Comparison of ENCODE assay signal across 1 cellular context in genomic region chr15:41827880-41828746, GRCh38.
TF ChIP-seq lines count a peak whose summit lies in the region.

Gene JMJD7 (plus strand): TSS chr15:41828092. CDS start chr15:41828125, 33 bp downstream.

TF ChIP-seq in HepG2, 621 proteins besides CTCF, POLR2A, EP300 and RAD21 (continued from another document and continues in another):
- no peak for TF ChIP-seq FOXO4 (CRISPR knock-in tag; conservative IDR thresholded peaks at IDR 0.05)
- TF ChIP-seq ZNF558 (CRISPR knock-in tag; IDR thresholded peaks at IDR 0.05; ENCODE audit: borderline replicate concordance) = no peak
- no peak for TF ChIP-seq HIC2 (CRISPR knock-in tag; IDR thresholded peaks at IDR 0.05; ENCODE audit: low read depth)
- TF ChIP-seq ZNF766 (CRISPR knock-in tag; IDR thresholded peaks at IDR 0.05; ENCODE audit: borderline replicate concordance) = no peak
- TF ChIP-seq ZNF780A (CRISPR knock-in tag; IDR thresholded peaks at IDR 0.05) = no peak
- 0 out of 2 replicates have a peak, but pooled peaks have one; percentile 36 for TF ChIP-seq ZNF776 (CRISPR knock-in tag; IDR thresholded peaks at IDR 0.05)
- TF ChIP-seq, protein P1, sequence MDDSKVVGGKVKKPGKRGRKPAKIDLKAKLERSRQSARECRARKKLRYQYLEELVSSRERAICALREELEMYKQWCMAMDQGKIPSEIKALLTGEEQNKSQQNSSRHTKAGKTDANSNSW (CRISPR knock-in tag; IDR thresholded peaks at IDR 0.05; ENCODE audit: borderline replicate concordance) = no peak
- no peak for TF ChIP-seq ZNF577 (CRISPR knock-in tag; IDR thresholded peaks at IDR 0.05; ENCODE audit: borderline replicate concordance, low read depth)
- no peak for TF ChIP-seq ZNF337 (CRISPR knock-in tag; IDR thresholded peaks at IDR 0.05; ENCODE audit: borderline replicate concordance, low read depth)
- TF ChIP-seq BRCA1 (CRISPR knock-in tag; IDR thresholded peaks at IDR 0.05) = no peak
- no peak for TF ChIP-seq CBFB (CRISPR knock-in tag; IDR thresholded peaks at IDR 0.05)
- TF ChIP-seq, protein P2, sequence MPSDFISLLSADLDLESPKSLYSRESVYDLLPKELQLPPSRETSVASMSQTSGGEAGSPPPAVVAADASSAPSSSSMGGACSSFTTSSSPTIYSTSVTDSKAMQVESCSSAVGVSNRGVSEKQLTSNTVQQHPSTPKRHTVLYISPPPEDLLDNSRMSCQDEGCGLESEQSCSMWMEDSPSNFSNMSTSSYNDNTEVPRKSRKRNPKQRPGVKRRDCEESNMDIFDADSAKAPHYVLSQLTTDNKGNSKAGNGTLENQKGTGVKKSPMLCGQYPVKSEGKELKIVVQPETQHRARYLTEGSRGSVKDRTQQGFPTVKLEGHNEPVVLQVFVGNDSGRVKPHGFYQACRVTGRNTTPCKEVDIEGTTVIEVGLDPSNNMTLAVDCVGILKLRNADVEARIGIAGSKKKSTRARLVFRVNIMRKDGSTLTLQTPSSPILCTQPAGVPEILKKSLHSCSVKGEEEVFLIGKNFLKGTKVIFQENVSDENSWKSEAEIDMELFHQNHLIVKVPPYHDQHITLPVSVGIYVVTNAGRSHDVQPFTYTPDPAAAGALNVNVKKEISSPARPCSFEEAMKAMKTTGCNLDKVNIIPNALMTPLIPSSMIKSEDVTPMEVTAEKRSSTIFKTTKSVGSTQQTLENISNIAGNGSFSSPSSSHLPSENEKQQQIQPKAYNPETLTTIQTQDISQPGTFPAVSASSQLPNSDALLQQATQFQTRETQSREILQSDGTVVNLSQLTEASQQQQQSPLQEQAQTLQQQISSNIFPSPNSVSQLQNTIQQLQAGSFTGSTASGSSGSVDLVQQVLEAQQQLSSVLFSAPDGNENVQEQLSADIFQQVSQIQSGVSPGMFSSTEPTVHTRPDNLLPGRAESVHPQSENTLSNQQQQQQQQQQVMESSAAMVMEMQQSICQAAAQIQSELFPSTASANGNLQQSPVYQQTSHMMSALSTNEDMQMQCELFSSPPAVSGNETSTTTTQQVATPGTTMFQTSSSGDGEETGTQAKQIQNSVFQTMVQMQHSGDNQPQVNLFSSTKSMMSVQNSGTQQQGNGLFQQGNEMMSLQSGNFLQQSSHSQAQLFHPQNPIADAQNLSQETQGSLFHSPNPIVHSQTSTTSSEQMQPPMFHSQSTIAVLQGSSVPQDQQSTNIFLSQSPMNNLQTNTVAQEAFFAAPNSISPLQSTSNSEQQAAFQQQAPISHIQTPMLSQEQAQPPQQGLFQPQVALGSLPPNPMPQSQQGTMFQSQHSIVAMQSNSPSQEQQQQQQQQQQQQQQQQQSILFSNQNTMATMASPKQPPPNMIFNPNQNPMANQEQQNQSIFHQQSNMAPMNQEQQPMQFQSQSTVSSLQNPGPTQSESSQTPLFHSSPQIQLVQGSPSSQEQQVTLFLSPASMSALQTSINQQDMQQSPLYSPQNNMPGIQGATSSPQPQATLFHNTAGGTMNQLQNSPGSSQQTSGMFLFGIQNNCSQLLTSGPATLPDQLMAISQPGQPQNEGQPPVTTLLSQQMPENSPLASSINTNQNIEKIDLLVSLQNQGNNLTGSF (CRISPR knock-in tag; IDR thresholded peaks at IDR 0.05) = no peak
- TF ChIP-seq ZNF543 (CRISPR knock-in tag; IDR thresholded peaks at IDR 0.05) = no peak
- TF ChIP-seq MLLT10 (CRISPR knock-in tag; IDR thresholded peaks at IDR 0.05) = no peak
- no peak; the same call in none of the 2 replicates for TF ChIP-seq FOSL2 (CRISPR knock-in tag; IDR thresholded peaks at IDR 0.05)
- TF ChIP-seq, protein P3, sequence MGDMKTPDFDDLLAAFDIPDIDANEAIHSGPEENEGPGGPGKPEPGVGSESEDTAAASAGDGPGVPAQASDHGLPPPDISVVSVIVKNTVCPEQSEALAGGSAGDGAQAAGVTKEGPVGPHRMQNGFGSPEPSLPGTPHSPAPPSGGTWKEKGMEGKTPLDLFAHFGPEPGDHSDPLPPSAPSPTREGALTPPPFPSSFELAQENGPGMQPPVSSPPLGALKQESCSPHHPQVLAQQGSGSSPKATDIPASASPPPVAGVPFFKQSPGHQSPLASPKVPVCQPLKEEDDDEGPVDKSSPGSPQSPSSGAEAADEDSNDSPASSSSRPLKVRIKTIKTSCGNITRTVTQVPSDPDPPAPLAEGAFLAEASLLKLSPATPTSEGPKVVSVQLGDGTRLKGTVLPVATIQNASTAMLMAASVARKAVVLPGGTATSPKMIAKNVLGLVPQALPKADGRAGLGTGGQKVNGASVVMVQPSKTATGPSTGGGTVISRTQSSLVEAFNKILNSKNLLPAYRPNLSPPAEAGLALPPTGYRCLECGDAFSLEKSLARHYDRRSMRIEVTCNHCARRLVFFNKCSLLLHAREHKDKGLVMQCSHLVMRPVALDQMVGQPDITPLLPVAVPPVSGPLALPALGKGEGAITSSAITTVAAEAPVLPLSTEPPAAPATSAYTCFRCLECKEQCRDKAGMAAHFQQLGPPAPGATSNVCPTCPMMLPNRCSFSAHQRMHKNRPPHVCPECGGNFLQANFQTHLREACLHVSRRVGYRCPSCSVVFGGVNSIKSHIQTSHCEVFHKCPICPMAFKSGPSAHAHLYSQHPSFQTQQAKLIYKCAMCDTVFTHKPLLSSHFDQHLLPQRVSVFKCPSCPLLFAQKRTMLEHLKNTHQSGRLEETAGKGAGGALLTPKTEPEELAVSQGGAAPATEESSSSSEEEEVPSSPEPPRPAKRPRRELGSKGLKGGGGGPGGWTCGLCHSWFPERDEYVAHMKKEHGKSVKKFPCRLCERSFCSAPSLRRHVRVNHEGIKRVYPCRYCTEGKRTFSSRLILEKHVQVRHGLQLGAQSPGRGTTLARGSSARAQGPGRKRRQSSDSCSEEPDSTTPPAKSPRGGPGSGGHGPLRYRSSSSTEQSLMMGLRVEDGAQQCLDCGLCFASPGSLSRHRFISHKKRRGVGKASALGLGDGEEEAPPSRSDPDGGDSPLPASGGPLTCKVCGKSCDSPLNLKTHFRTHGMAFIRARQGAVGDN (CRISPR knock-in tag; IDR thresholded peaks at IDR 0.05) = peak; percentile 82
- TF ChIP-seq ZNF460 (CRISPR knock-in tag; IDR thresholded peaks at IDR 0.05; ENCODE audit: borderline replicate concordance) = no peak
- TF ChIP-seq ZNF367 (CRISPR knock-in tag; IDR thresholded peaks at IDR 0.05; ENCODE audit: borderline replicate concordance) = no peak
- no peak for TF ChIP-seq ZNF10 (CRISPR knock-in tag; IDR thresholded peaks at IDR 0.05; ENCODE audit: borderline replicate concordance, low read depth)
- TF ChIP-seq ZMYM2 (CRISPR knock-in tag; IDR thresholded peaks at IDR 0.05) = no peak
- peak; percentile 52; the same call in 1 of the 2 replicates for TF ChIP-seq THAP11 (CRISPR knock-in tag; IDR thresholded peaks at IDR 0.05)
- no peak for TF ChIP-seq ZNF354B (CRISPR knock-in tag; IDR thresholded peaks at IDR 0.05)
- peak; percentile 60; the same call in 1 of the 2 replicates for TF ChIP-seq HOXA3 (CRISPR knock-in tag; IDR thresholded peaks at IDR 0.05)
- no peak for TF ChIP-seq FOSL1 (CRISPR knock-in tag; IDR thresholded peaks at IDR 0.05; ENCODE audit: borderline replicate concordance)
- TF ChIP-seq NCOA2 (CRISPR knock-in tag; IDR thresholded peaks at IDR 0.05) = no peak
- TF ChIP-seq ONECUT2 (CRISPR knock-in tag; IDR thresholded peaks at IDR 0.05) = no peak
- TF ChIP-seq ESRRA (CRISPR knock-in tag; IDR thresholded peaks at IDR 0.05; ENCODE audit: low read depth) = no peak
- no peak for TF ChIP-seq SETDB1 (CRISPR knock-in tag; IDR thresholded peaks at IDR 0.05; ENCODE audit: borderline replicate concordance)
- no peak for TF ChIP-seq ZBTB1 (CRISPR knock-in tag; IDR thresholded peaks at IDR 0.05; ENCODE audit: borderline replicate concordance)
- TF ChIP-seq TOE1 (CRISPR knock-in tag; IDR thresholded peaks at IDR 0.05) = no peak
- peak; percentile 44; the same call in 1 of the 2 replicates for TF ChIP-seq ZNF777 (CRISPR knock-in tag; IDR thresholded peaks at IDR 0.05)
- TF ChIP-seq RBM22 (optimal IDR thresholded peaks at IDR 0.05; ENCODE audit: low read length) = no peak
- no peak for TF ChIP-seq STAT6 (CRISPR knock-in tag; IDR thresholded peaks at IDR 0.05; ENCODE audit: borderline replicate concordance)
- TF ChIP-seq, protein P4, sequence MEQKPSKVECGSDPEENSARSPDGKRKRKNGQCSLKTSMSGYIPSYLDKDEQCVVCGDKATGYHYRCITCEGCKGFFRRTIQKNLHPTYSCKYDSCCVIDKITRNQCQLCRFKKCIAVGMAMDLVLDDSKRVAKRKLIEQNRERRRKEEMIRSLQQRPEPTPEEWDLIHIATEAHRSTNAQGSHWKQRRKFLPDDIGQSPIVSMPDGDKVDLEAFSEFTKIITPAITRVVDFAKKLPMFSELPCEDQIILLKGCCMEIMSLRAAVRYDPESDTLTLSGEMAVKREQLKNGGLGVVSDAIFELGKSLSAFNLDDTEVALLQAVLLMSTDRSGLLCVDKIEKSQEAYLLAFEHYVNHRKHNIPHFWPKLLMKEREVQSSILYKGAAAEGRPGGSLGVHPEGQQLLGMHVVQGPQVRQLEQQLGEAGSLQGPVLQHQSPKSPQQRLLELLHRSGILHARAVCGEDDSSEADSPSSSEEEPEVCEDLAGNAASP (CRISPR knock-in tag; IDR thresholded peaks at IDR 0.05; ENCODE audit: borderline replicate concordance) = no peak
- TF ChIP-seq ZFYVE20 (CRISPR knock-in tag; IDR thresholded peaks at IDR 0.05; ENCODE audit: borderline replicate concordance, low read depth) = peak; percentile 22; the same call in 1 of the 2 replicates
- no peak for TF ChIP-seq RFXANK (CRISPR knock-in tag; IDR thresholded peaks at IDR 0.05)
- TF ChIP-seq ZSCAN22 (CRISPR knock-in tag; IDR thresholded peaks at IDR 0.05) = no peak
- TF ChIP-seq BCLAF1 (IDR thresholded peaks at IDR 0.05) = no peak
- TF ChIP-seq SMAD3 (CRISPR knock-in tag; IDR thresholded peaks at IDR 0.05) = no peak
- TF ChIP-seq, protein P5, sequence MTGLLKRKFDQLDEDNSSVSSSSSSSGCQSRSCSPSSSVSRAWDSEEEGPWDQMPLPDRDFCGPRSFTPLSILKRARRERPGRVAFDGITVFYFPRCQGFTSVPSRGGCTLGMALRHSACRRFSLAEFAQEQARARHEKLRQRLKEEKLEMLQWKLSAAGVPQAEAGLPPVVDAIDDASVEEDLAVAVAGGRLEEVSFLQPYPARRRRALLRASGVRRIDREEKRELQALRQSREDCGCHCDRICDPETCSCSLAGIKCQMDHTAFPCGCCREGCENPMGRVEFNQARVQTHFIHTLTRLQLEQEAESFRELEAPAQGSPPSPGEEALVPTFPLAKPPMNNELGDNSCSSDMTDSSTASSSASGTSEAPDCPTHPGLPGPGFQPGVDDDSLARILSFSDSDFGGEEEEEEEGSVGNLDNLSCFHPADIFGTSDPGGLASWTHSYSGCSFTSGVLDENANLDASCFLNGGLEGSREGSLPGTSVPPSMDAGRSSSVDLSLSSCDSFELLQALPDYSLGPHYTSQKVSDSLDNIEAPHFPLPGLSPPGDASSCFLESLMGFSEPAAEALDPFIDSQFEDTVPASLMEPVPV (CRISPR knock-in tag; IDR thresholded peaks at IDR 0.05) = peak; percentile 38; the same call in 1 of the 2 replicates
- TF ChIP-seq PITX1 (CRISPR knock-in tag; IDR thresholded peaks at IDR 0.05) = no peak
